In the genomic region with DNA sequence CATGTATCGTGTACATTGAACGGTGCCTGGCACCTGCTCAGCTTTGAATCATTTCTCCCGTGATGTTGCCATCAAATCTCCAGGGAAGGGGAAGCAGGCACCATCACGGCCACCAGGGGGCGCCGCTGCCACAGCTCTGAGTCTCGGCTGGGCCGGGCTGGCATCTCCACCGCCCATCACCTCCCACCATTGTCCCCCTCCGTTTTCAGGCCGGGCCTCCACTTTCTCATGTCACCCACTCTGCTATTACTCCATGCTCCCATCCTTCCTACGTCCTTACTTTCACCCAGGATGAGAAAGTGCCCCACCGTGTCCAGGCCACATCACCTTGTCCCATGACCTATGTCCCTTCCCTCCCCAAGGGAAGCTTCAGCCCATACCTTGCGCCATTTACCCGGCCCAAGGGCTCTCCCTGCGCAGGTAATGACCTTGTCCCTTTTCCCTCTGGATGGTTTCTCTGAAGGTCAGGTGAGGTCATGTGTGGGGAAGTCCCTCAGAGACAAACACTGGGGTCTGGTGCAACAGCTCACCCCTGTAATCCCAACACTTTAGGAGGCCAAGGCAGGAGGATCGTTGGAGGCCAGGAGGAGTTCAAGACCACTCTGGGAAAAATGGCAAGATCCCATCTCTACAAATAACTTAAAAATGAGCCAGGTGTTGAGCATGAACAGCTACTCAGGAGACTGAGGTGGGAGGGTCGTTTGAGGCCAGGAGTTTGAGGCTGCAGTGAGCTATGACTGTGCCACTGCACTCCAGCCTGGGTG, we compare ENCODE assay signal across 9 cellular contexts. TPM values are rescaled to one million over a fixed set of nuclear protein-coding genes. Genes with fewer than 3 reads are reported as not detected.
A peak's percentile ranks its signal among the peaks of the same experiment; 100 is the strongest.
DNase-seq lines count a peak whose midpoint lies in the region; ATAC-seq and TF ChIP-seq lines count a peak whose summit lies in the region.
"Had no signal": no experiment of that assay in that cellular context is flagged by ENCODE, and none has a peak within 500 bp of the region (broad histone marks: within the 10 kb centered on the region; RNA-seq: fewer than 3 reads in every experiment).

No MANE protein-coding gene starts in this region.

- H3K4me3 ChIP-seq in ACC112 (ENCODE audit: low read depth, low read length) (no peak overlapping the region), coronary artery (no peak overlapping the region), lower leg skin (ENCODE audit: low read depth, poor library complexity, severe bottlenecking) (no peak overlapping the region)

- no peak for TF ChIP-seq POLR2A in lower leg skin (IDR thresholded peaks at IDR 0.05)

- 24 to 25% methylated on average over 18 of the region's 18 CpGs for WGBS in lower leg skin, 2 donors

- H3K27me3 ChIP-seq in ACC112 (ENCODE audit: insufficient read depth, low read length): no peaks in the 10 kb centered on the region

- H3K27ac ChIP-seq in ACC112 (ENCODE audit: low read depth, low read length): no peak overlapping the region
- H3K27ac ChIP-seq in coronary artery: no peak overlapping the region

- H3K36me3 ChIP-seq in ACC112 (ENCODE audit: insufficient read depth, low read length): no peaks in the 10 kb centered on the region

- peak; percentile 54 for TF ChIP-seq CTCF in coronary artery (IDR thresholded peaks at IDR 0.05)
- peak in 1 of 3 donors; percentile 82 for TF ChIP-seq CTCF in lower leg skin (IDR thresholded peaks at IDR 0.05)

- intact Hi-C loops in lower leg skin (cut with DNase I; ENCODE audit: low total_unique reads): loop anchor here (2.0 kb wide), 1 partner anchor 147 kb away; no protein-coding TSS in a partner anchor

- no peaks in the 10 kb centered on the region for H3K79me2 ChIP-seq in ACC112 (ENCODE audit: control insufficient read depth, insufficient read depth, low read length, unreplicated experiment)

- no peaks in the 10 kb centered on the region for H3K4me1 ChIP-seq in ACC112 (ENCODE audit: control insufficient read depth, insufficient read depth, low read length, unreplicated experiment)

- peak overlapping the region; percentile 38 for H2AFZ ChIP-seq in ACC112 (ENCODE audit: low read length, unreplicated experiment)

- ATAC-seq in GM18867 (IDR thresholded peaks at IDR 0.05; ENCODE audit: unreplicated experiment): peak; percentile 76
- ATAC-seq in HG03378 (IDR thresholded peaks at IDR 0.05; ENCODE audit: unreplicated experiment): peak; percentile 72

- DNase-seq in NCI-H748 (lab: John Stamatoyannopoulos, UW; ENCODE audit: unreplicated experiment): peak; percentile 71
- peak; percentile 82 for DNase-seq in activated CD4-positive, alpha-beta T cell treated with anti-CD3 and anti-CD28 coated beads, Interleukin-2, amount 50 U/mL, for 1 hour
- no peak for DNase-seq in coronary artery (ENCODE audit: low spot score)
- DNase-seq in lower leg skin (ENCODE audit: low spot score in 2 of 2): peak; percentile 66 to 95
- peak; percentile 64 to 80 (median 75) for DNase-seq in stimulated activated CD4-positive, alpha-beta T cell treated with anti-CD3 and anti-CD28 coated beads, TNF-alpha, amount 100 ng/mL, for 48 hours (ENCODE audit: low read depth in 3 of 3)

RNA-seq across cellular contexts. Expression of gene OCM2, which starts 31.8 kb away (rescaled TPM):
- total RNA-seq in lower leg skin: not detected
- total RNA-seq: subcutaneous adipose tissue had no signal
